In genomic region chr2:196479350-196479749, GRCh38 we compare ENCODE assay signal across 19 cellular contexts.
DNase-seq lines count a peak whose midpoint lies in the region; ATAC-seq, FAIRE-seq and TF ChIP-seq lines count a peak whose summit lies in the region.
"Had no signal": no experiment of that assay in that cellular context is flagged by ENCODE, and none has a peak within 500 bp of the region (broad histone marks: within the 10 kb centered on the region; RNA-seq: fewer than 3 reads in every experiment).

No MANE protein-coding gene starts in this region.

- H3K4me1 Mint-ChIP-seq in HFFc6 (ENCODE audit: low read depth) = peaks cover 51% of the 10 kb centered on the region
- H3K4me1 Mint-ChIP-seq: activated naive CD8-positive, alpha-beta T cell treated with anti-CD3 and anti-CD28 coated beads for 36 hours had no signal

- no peak for FAIRE-seq in GM19239 (lab: Jason Lieb, UNC)
- FAIRE-seq: keratinocyte had no signal

- H3K36me3 Mint-ChIP-seq in HFFc6 (ENCODE audit: low read depth) = no peaks in the 10 kb centered on the region
- H3K36me3 Mint-ChIP-seq: activated naive CD8-positive, alpha-beta T cell treated with anti-CD3 and anti-CD28 coated beads for 36 hours had no signal

- H3K27me3 ChIP-seq in brain microvascular endothelial cell (replicated peaks) = no peaks in the 10 kb centered on the region
- H3K27me3 ChIP-seq in kidney epithelial cell (ENCODE audit: control insufficient read depth, insufficient read depth, low read length) = no peaks in the 10 kb centered on the region
- H3K27me3 ChIP-seq: BE2C, testis had no signal

- TF ChIP-seq CTCF in HFFc6 (IDR thresholded peaks at IDR 0.05) = no peak
- no peak for TF ChIP-seq CTCF in brain microvascular endothelial cell (IDR thresholded peaks at IDR 0.05; ENCODE audit: low read depth, low read length, missing control alignments)
- TF ChIP-seq CTCF in kidney epithelial cell (IDR thresholded peaks at IDR 0.05; ENCODE audit: insufficient read depth, low read length, poor library complexity, severe bottlenecking) = no peak

- H3K4me3 Mint-ChIP-seq in HFFc6 = peak overlapping the region; percentile 22
- H3K4me3 Mint-ChIP-seq: activated naive CD8-positive, alpha-beta T cell treated with anti-CD3 and anti-CD28 coated beads for 36 hours; dendritic cell treated with granulocyte-macrophage colony-stimulating factor and Interleukin-4, amounts not matched to agents 40 ng/mL and 50 ng/mL, for 4 days had no signal

- peak overlapping the region; percentile 30 for H3K27ac Mint-ChIP-seq in HFFc6
- H3K27ac Mint-ChIP-seq: activated naive CD8-positive, alpha-beta T cell treated with anti-CD3 and anti-CD28 coated beads for 36 hours; dendritic cell treated with granulocyte-macrophage colony-stimulating factor and Interleukin-4, amounts not matched to agents 40 ng/mL and 50 ng/mL, for 4 days had no signal

- H3K27ac ChIP-seq in brain microvascular endothelial cell = no peak overlapping the region
- H3K27ac ChIP-seq: testis had no signal

- ATAC-seq in GM19463 (IDR thresholded peaks at IDR 0.05; ENCODE audit: unreplicated experiment) = no peak
- ATAC-seq in GM19467 (IDR thresholded peaks at IDR 0.05; ENCODE audit: unreplicated experiment) = no peak
- ATAC-seq: PC-3 had no signal

- no peaks in the 10 kb centered on the region for H3K36me3 ChIP-seq in brain microvascular endothelial cell (replicated peaks)
- no peaks in the 10 kb centered on the region for H3K36me3 ChIP-seq in kidney epithelial cell (ENCODE audit: control insufficient read depth, insufficient read depth, low read length)
- H3K36me3 ChIP-seq: BE2C had no signal

- in situ Hi-C loops in brain microvascular endothelial cell (cut with HindIII; ENCODE audit: low pct_ligation_motif_present, low sequenced_read_pairs) = no loop called here

- DNase-seq in AG08395 (ENCODE audit: low spot score) (peak; percentile 86), HFFc6 (peak; percentile 85), brain microvascular endothelial cell (peak; percentile 88), kidney epithelial cell (ENCODE audit: low read depth) (peak; percentile 63), GM19239 (ENCODE audit: insufficient read length, low spot score) (no peak), HPDE6-E6E7 (ENCODE audit: extremely low spot score) (no peak)
- DNase-seq: activated CD4-positive, CD25-positive, alpha-beta regulatory T cell; activated CD8-positive, alpha-beta memory T cell treated with anti-CD3 and anti-CD28 coated beads, Interleukin-2, amount 50 U/mL, for 4 hours; activated naive CD8-positive, alpha-beta T cell treated with anti-CD3 and anti-CD28 coated beads for 36 hours; BE2C; NCI-H1048; PC-3; posterior cingulate gyrus; stimulated activated CD4-positive, alpha-beta T cell treated with anti-CD3 and anti-CD28 coated beads, Interleukin-15, amount 100 ng/mL, for 24 hours; testis had no signal

- H3K9me3 Mint-ChIP-seq in HFFc6 = no peaks in the 10 kb centered on the region
- H3K9me3 Mint-ChIP-seq: activated naive CD8-positive, alpha-beta T cell treated with anti-CD3 and anti-CD28 coated beads for 36 hours; dendritic cell treated with granulocyte-macrophage colony-stimulating factor and Interleukin-4, amounts not matched to agents 40 ng/mL and 50 ng/mL, for 4 days had no signal

- H3K4me3 ChIP-seq in brain microvascular endothelial cell (ENCODE audit: low read depth, low read length) = no peak overlapping the region
- H3K4me3 ChIP-seq in kidney epithelial cell (ENCODE audit: low read depth, low read length) = no peak overlapping the region
- H3K4me3 ChIP-seq: testis had no signal

- H3K27me3 Mint-ChIP-seq in HFFc6 (ENCODE audit: insufficient read depth) = peaks cover 1% of the 10 kb centered on the region

Comparison
In these comparisons a context has a peak if more than half of its experiments do, and no peak if none do; other contexts are left out.
1. DNase-seq: peak in AG08395 (single experiment), HFFc6 (single experiment), brain microvascular endothelial cell (single experiment) and kidney epithelial cell (single experiment); none in GM19239 (single experiment) and HPDE6-E6E7 (single experiment).